21 cellular contexts compared by ENCODE assay signal in genomic region chr1:66557157-66557556, GRCh38. TPM values are rescaled to one million over a fixed set of nuclear protein-coding genes. Genes with fewer than 3 reads are reported as not detected.
DNase-seq lines count a peak whose midpoint lies in the region; ATAC-seq and TF ChIP-seq lines count a peak whose summit lies in the region.
"Had no signal": no experiment of that assay in that cellular context is flagged by ENCODE, and none has a peak within 500 bp of the region (broad histone marks: within the 10 kb centered on the region; RNA-seq: fewer than 3 reads in every experiment).

No MANE protein-coding gene starts in this region.

- no peaks in the 10 kb centered on the region for H3K36me3 ChIP-seq in mammary epithelial cell (ENCODE audit: insufficient read depth, low read length)
- H3K36me3 ChIP-seq in A673 (ENCODE audit: insufficient read depth, low read length, poor library complexity, severe bottlenecking) = no peaks in the 10 kb centered on the region
- H3K36me3 ChIP-seq: HAP-1 had no signal

- peaks cover 21% of the 10 kb centered on the region for H3K4me1 ChIP-seq in mammary epithelial cell (ENCODE audit: insufficient read depth, low read length)
- H3K4me1 ChIP-seq in A673 (ENCODE audit: insufficient read depth, low read length, poor library complexity, severe bottlenecking) = peaks cover 23% of the 10 kb centered on the region
- H3K4me1 ChIP-seq: HAP-1 had no signal

- TF ChIP-seq CTCF in MCF 10A (IDR thresholded peaks at IDR 0.05; ENCODE audit: unreplicated experiment) (no peak), mammary epithelial cell (conservative IDR thresholded peaks at IDR 0.05 in 1 of 2, IDR thresholded peaks at IDR 0.05 in 1 of 2; ENCODE audit: extremely low read depth in 1 of 2, insufficient read depth in 1 of 2, low read depth in 1 of 2, low read length in 2 of 2) (no peak), fibroblast of mammary gland (conservative IDR thresholded peaks at IDR 0.05; ENCODE audit: control insufficient read depth, insufficient read depth, low read depth, low read length) (no peak), A673 (conservative IDR thresholded peaks at IDR 0.05; ENCODE audit: low read depth, low read length) (no peak)

- H3K9me3 ChIP-seq in mammary epithelial cell (replicated peaks; ENCODE audit: insufficient read depth, low read length) = no peaks in the 10 kb centered on the region
- no peaks in the 10 kb centered on the region for H3K9me3 ChIP-seq in A673 (ENCODE audit: low read depth, low read length, poor library complexity, severe bottlenecking)
- H3K9me3 ChIP-seq: HAP-1 had no signal

- H2AFZ ChIP-seq in mammary epithelial cell (ENCODE audit: low read depth, low read length) = no peak overlapping the region
- H2AFZ ChIP-seq: PC-9 had no signal

- BruUV-seq in MCF 10A (replicated peaks; lab: Mats Ljungman, UMichigan) (no TSS peak), mammary epithelial cell (replicated peaks; lab: Mats Ljungman, UMichigan) (no TSS peak), A673 (replicated peaks; lab: Mats Ljungman, UMichigan) (no TSS peak)

- in situ Hi-C loops in mammary epithelial cell (cut with MboI; ENCODE audit: low sequenced_read_pairs in 2 of 2) = no loop called here

- H3K79me2 ChIP-seq in mammary epithelial cell (ENCODE audit: insufficient read depth, low read length) = no peaks in the 10 kb centered on the region

- no peak overlapping the region for H3K4me3 Mint-ChIP-seq in MCF 10A (ENCODE audit: unreplicated experiment)
- H3K4me3 Mint-ChIP-seq: CD4-positive, CD25-positive, alpha-beta regulatory T cell had no signal

- H3K4me3 ChIP-seq in mammary epithelial cell (replicated peaks in 1 of 3; ENCODE audit: insufficient read depth in 1 of 3, low read depth in 2 of 3, low read length in 3 of 3) (no peak overlapping the region), fibroblast of mammary gland (ENCODE audit: control insufficient read depth, low read depth, low read length) (no peak overlapping the region), A673 (ENCODE audit: low read depth, low read length, poor library complexity, severe bottlenecking) (no peak overlapping the region)
- H3K4me3 ChIP-seq: HAP-1, PC-9, SK-N-MC had no signal

- intact Hi-C loops in MCF 10A (cut with micrococcal nuclease) (no loop called here), mammary epithelial cell (cut with micrococcal nuclease) (no loop called here), A673 (cut with micrococcal nuclease; ENCODE audit: unreplicated experiment) (no loop called here)

- H3K4me2 ChIP-seq in mammary epithelial cell (ENCODE audit: insufficient read depth, low read depth, low read length) = no peak overlapping the region
- H3K4me2 ChIP-seq: PC-9 had no signal

- H3K4me1 Mint-ChIP-seq in MCF 10A (ENCODE audit: insufficient read depth, unreplicated experiment) = peaks cover 26% of the 10 kb centered on the region
- H3K4me1 Mint-ChIP-seq: CD4-positive, CD25-positive, alpha-beta regulatory T cell had no signal

- ATAC-seq in GM18511 (IDR thresholded peaks at IDR 0.05; ENCODE audit: unreplicated experiment) = no peak

- no peak for DNase-seq in MCF 10A (ENCODE audit: unreplicated experiment)
- DNase-seq in mammary epithelial cell = no peak
- peak; percentile 80 for DNase-seq in NCI-H2227 treated with DMSO at 0.1 percent for 48 hours (lab: John Stamatoyannopoulos, UW)
- DNase-seq in fibroblast of mammary gland (ENCODE audit: low read depth) = peak; percentile 79
- DNase-seq in NCI-H1105 treated with DMSO at 0.1 percent for 48 hours (lab: John Stamatoyannopoulos, UW) = no peak
- DNase-seq in A673 (ENCODE audit: low spot score) = no peak
- DNase-seq in effector CD8-positive, alpha-beta T cell (lab: John Stamatoyannopoulos, UW) = no peak
- DNase-seq: AML-193; CD4-positive, CD25-positive, alpha-beta regulatory T cell; DMS79; KBM-7; NCI-H1048; NCI-H1694; NCI-H446 treated with DMSO at 0.1 percent for 48 hours; NCI-H748 treated with DMSO at 0.1 percent for 48 hours; PC-9 had no signal

- CTCF ChIA-PET in MCF 10A (lab: Yijun Ruan, JAX) (interaction anchor here (0.7 to 1.2 kb wide), 2 partner anchors 63 to 1785 kb away, joined by 3 read pairs; no protein-coding TSS in a partner anchor), mammary epithelial cell (lab: Charles Lee; ENCODE audit: low non-redundant PET) (no interaction called here), A673 (lab: Charles Lee) (no interaction called here)

- H3K9me3 Mint-ChIP-seq in MCF 10A (ENCODE audit: unreplicated experiment) = no peaks in the 10 kb centered on the region

- H3K36me3 Mint-ChIP-seq in MCF 10A (ENCODE audit: insufficient read depth, unreplicated experiment) = no peaks in the 10 kb centered on the region
- H3K36me3 Mint-ChIP-seq: CD4-positive, CD25-positive, alpha-beta regulatory T cell had no signal

- no peaks in the 10 kb centered on the region for H3K27me3 Mint-ChIP-seq in MCF 10A (ENCODE audit: insufficient read depth, unreplicated experiment)

- no peaks in the 10 kb centered on the region for H4K20me1 ChIP-seq in mammary epithelial cell (ENCODE audit: insufficient read depth, low read length)

- 71% methylated on average over 1 of the region's 1 CpG for WGBS in mammary epithelial cell (ENCODE audit: low coverage, missing lambda C conversion rate)

- dilution Hi-C loops in mammary epithelial cell (cut with HindIII; ENCODE audit: low sequenced_read_pairs) = no loop called here

- no peak overlapping the region for H3K9ac ChIP-seq in mammary epithelial cell (ENCODE audit: insufficient read depth, low read length)

- H3K27ac ChIP-seq in mammary epithelial cell (ENCODE audit: insufficient read depth, low read depth, low read length) = no peak overlapping the region
- no peak overlapping the region for H3K27ac ChIP-seq in A673 (ENCODE audit: low read depth, low read length, poor library complexity, severe bottlenecking)
- H3K27ac ChIP-seq: 22Rv1, HL-60, PC-9, SK-N-MC had no signal

- peak overlapping the region; percentile 57 for H3K27ac Mint-ChIP-seq in MCF 10A (ENCODE audit: low read depth, unreplicated experiment)
- H3K27ac Mint-ChIP-seq: CD4-positive, CD25-positive, alpha-beta regulatory T cell had no signal

- no peaks in the 10 kb centered on the region for H3K27me3 ChIP-seq in mammary epithelial cell (ENCODE audit: insufficient read depth, low read length)
- H3K27me3 ChIP-seq in A673 (replicated peaks; ENCODE audit: insufficient read depth, low read depth, low read length, poor library complexity) = no peaks in the 10 kb centered on the region

- POLR2A ChIA-PET in MCF 10A (lab: Yijun Ruan, JAX) (interaction anchor here (0.6 to 1.2 kb wide), 3 partner anchors 38 to 484 kb away, joined by 3 read pairs; no protein-coding TSS in a partner anchor), A673 (lab: Charles Lee; ENCODE audit: low non-redundant PET) (no interaction called here)

RNA-seq across cellular contexts. Expression of gene SGIP1, which starts 23.2 kb away (rescaled TPM):
- total RNA-seq in MCF 10A (2022) = not detected in 2 replicates
- total RNA-seq in mammary epithelial cell = not detected
- polyA plus RNA-seq in mammary epithelial cell = 0.17 TPM
- polyA minus RNA-seq in mammary epithelial cell = not detected
- total RNA-seq in A673 (2021) = 1.4 and 1.6 TPM in 2 replicates
- total RNA-seq: CD4-positive, CD25-positive, alpha-beta regulatory T cell; PC-9 had no signal
- polyA plus RNA-seq: CD4-positive, CD25-positive, alpha-beta regulatory T cell had no signal

Comparison
In these comparisons a context has a peak if more than half of its experiments do, and no peak if none do; other contexts are left out.
1. DNase-seq: peak in NCI-H2227 treated with DMSO at 0.1 percent for 48 hours (single experiment) and fibroblast of mammary gland (single experiment); none in MCF 10A (single experiment), mammary epithelial cell (single experiment), NCI-H1105 treated with DMSO at 0.1 percent for 48 hours (single experiment), A673 (single experiment) and effector CD8-positive, alpha-beta T cell (single experiment).